Comparison of ENCODE assay signal across 8 cellular contexts in genomic region chr13:50911937-50912624, GRCh38. TPM values are rescaled to one million over a fixed set of nuclear protein-coding genes. Genes with fewer than 3 reads are reported as not detected.
DNase-seq lines count a peak whose midpoint lies in the region; ATAC-seq, FAIRE-seq and TF ChIP-seq lines count a peak whose summit lies in the region.

No MANE protein-coding gene starts in this region.

- no peaks in the 10 kb centered on the region for H3K27me3 Mint-ChIP-seq in central memory CD8-positive, alpha-beta T cell

- H3K36me3 ChIP-seq in kidney (ENCODE audit: control insufficient read depth in 1 of 2, insufficient read depth in 2 of 2, low read length in 2 of 2) = no peaks in the 10 kb centered on the region

- H3K9ac ChIP-seq in kidney (ENCODE audit: low read length in 2 of 2) = no peak overlapping the region

- peak; percentile 84 for TF ChIP-seq CTCF in kidney (IDR thresholded peaks at IDR 0.05; ENCODE audit: borderline replicate concordance, extremely low read depth, insufficient read depth)

- H3K9me3 ChIP-seq in kidney (ENCODE audit: control insufficient read depth in 1 of 2, low read length in 2 of 2) = no peaks in the 10 kb centered on the region

- peak overlapping the region; percentile 95 for H3K27ac Mint-ChIP-seq in central memory CD8-positive, alpha-beta T cell (ENCODE audit: low read depth)

- H3K4me3 Mint-ChIP-seq in central memory CD8-positive, alpha-beta T cell = peak overlapping the region; percentile 91

- DNase-seq in AG20443 (ENCODE audit: low spot score) = peak; percentile 78
- peak; percentile 81 for DNase-seq in NCI-H345 (lab: John Stamatoyannopoulos, UW)
- peak; percentile 79 to 95 (median 82) for DNase-seq in activated CD4-positive, CD25-positive, alpha-beta regulatory T cell (lab: John Stamatoyannopoulos, UW)
- peak; percentile 85 to 93 for DNase-seq in central memory CD8-positive, alpha-beta T cell (ENCODE audit: low spot score in 2 of 2)
- DNase-seq in kidney = peak; percentile 90
- peak; percentile 90 for DNase-seq in stimulated activated CD4-positive, alpha-beta T cell treated with anti-CD3 and anti-CD28 coated beads, Interleukin-1b, Interleukin-23, amount 100 ng/mL, for 48 hours

- peaks cover 51% of the 10 kb centered on the region for H3K4me1 Mint-ChIP-seq in central memory CD8-positive, alpha-beta T cell

- no peak overlapping the region for H3K4me3 ChIP-seq in kidney (ENCODE audit: low read length in 2 of 2)

- no peak overlapping the region for H3K27ac ChIP-seq in kidney (ENCODE audit: low read depth in 2 of 2, low read length in 2 of 2)

- intact Hi-C loops in kidney (cut with DNase I) = no loop called here

- ATAC-seq in GM19023 (IDR thresholded peaks at IDR 0.05; ENCODE audit: unreplicated experiment) (peak; percentile 50), HG03196 (IDR thresholded peaks at IDR 0.05; ENCODE audit: unreplicated experiment) (peak; percentile 52)
- ATAC-seq in central memory CD8-positive, alpha-beta T cell (replicated peaks; ENCODE audit: extremely low read depth, poor library complexity, severe bottlenecking) = peak; percentile 68

- peaks cover 5% of the 10 kb centered on the region for H3K36me3 Mint-ChIP-seq in central memory CD8-positive, alpha-beta T cell (ENCODE audit: insufficient read depth)

- H3K4me1 ChIP-seq in kidney (ENCODE audit: control insufficient read depth in 1 of 2, insufficient read depth in 1 of 2, low read depth in 1 of 2, low read length in 2 of 2) = peaks cover 4 to 15% of the 10 kb centered on the region in 2 donors

- no peak for FAIRE-seq in kidney (lab: Jason Lieb, UNC)

- H3K9me3 Mint-ChIP-seq in central memory CD8-positive, alpha-beta T cell = no peaks in the 10 kb centered on the region

RNA-seq across cellular contexts. Expression of gene RNASEH2B, which starts 2.5 kb away (rescaled TPM):
- total RNA-seq in kidney = 37.7 TPM
- polyA plus RNA-seq in kidney (ENCODE audit: insufficient read depth, low read depth, low replicate concordance) = 32.5 TPM
